14 cellular contexts compared by ENCODE assay signal in genomic region chr19:4908311-4908710, GRCh38. TPM values are rescaled to one million over a fixed set of nuclear protein-coding genes. Genes with fewer than 3 reads are reported as not detected.
DNase-seq lines count a peak whose midpoint lies in the region; ATAC-seq and TF ChIP-seq lines count a peak whose summit lies in the region.
"Had no signal": no experiment of that assay in that cellular context is flagged by ENCODE, and none has a peak within 500 bp of the region (broad histone marks: within the 10 kb centered on the region; RNA-seq: fewer than 3 reads in every experiment).

No MANE protein-coding gene starts in this region.

- H3K4me2 ChIP-seq in BLaER1 (peak overlapping the region; percentile 94), Karpas-422 (ENCODE audit: low read depth, low read length, poor library complexity, severe bottlenecking) (no peak overlapping the region)

- ATAC-seq in T-helper 17 cell (no peak), memory B cell (ENCODE audit: low read depth) (no peak), HG02884 (IDR thresholded peaks at IDR 0.05; ENCODE audit: unreplicated experiment) (no peak), HG03565 (IDR thresholded peaks at IDR 0.05; ENCODE audit: unreplicated experiment) (no peak)
- ATAC-seq: sciatic nerve had no signal

- peaks cover 32% of the 10 kb centered on the region for H3K79me2 ChIP-seq in Karpas-422 (ENCODE audit: low read length)

- H3K9me2 ChIP-seq in Karpas-422 (replicated peaks; ENCODE audit: insufficient read depth, low read length) = no peaks in the 10 kb centered on the region

- CTCF ChIA-PET in Calu3 (lab: Charles Lee) = no interaction called here

- H3K4me3 ChIP-seq in BLaER1 (peak overlapping the region; percentile 94), Karpas-422 (ENCODE audit: low read length) (no peak overlapping the region), Peyer's patch (no peak overlapping the region)

- H3K27me3 Mint-ChIP-seq in Calu3 (ENCODE audit: unreplicated experiment) = no peaks in the 10 kb centered on the region
- no peaks in the 10 kb centered on the region for H3K27me3 Mint-ChIP-seq in T-helper 17 cell
- H3K27me3 Mint-ChIP-seq in memory B cell = no peaks in the 10 kb centered on the region

- peak overlapping the region; percentile 66 for H3K4me3 Mint-ChIP-seq in Calu3 (ENCODE audit: low read depth, unreplicated experiment)
- H3K4me3 Mint-ChIP-seq in T-helper 17 cell = peak overlapping the region; percentile 73
- H3K4me3 Mint-ChIP-seq in memory B cell = peak overlapping the region; percentile 59

- TF ChIP-seq CTCF in Calu3 (IDR thresholded peaks at IDR 0.05; ENCODE audit: unreplicated experiment) (no peak), Peyer's patch (IDR thresholded peaks at IDR 0.05) (no peak)

- H3K9me3 Mint-ChIP-seq in Calu3 (ENCODE audit: low read depth, unreplicated experiment) = no peaks in the 10 kb centered on the region
- no peaks in the 10 kb centered on the region for H3K9me3 Mint-ChIP-seq in memory B cell

- BruUV-seq in Calu3 (replicated peaks; lab: Mats Ljungman, UMichigan) = no TSS peak

- H3K4me1 ChIP-seq in BLaER1 = peaks cover 62% of the 10 kb centered on the region
- peaks cover 28% of the 10 kb centered on the region for H3K4me1 ChIP-seq in Karpas-422 (ENCODE audit: low read length)
- H3K4me1 ChIP-seq in Peyer's patch = peaks cover 0 to 36% (median 24%) of the 10 kb centered on the region in 4 donors

- H3K27ac ChIP-seq in BLaER1 (peak overlapping the region; percentile 96), Karpas-422 (ENCODE audit: low read length) (no peak overlapping the region), Peyer's patch (no peak overlapping the region)
- H3K27ac ChIP-seq: coronary artery had no signal

- H3K9me3 ChIP-seq in BLaER1 (no peaks in the 10 kb centered on the region), T-helper 17 cell (ENCODE audit: control insufficient read depth, low read length, poor library complexity, severe bottlenecking) (no peaks in the 10 kb centered on the region), Karpas-422 (ENCODE audit: low read length) (no peaks in the 10 kb centered on the region), Peyer's patch (no peaks in the 10 kb centered on the region)

- H3K27me3 ChIP-seq in BLaER1 = no peaks in the 10 kb centered on the region
- H3K27me3 ChIP-seq in Karpas-422 (ENCODE audit: low read length) = no peaks in the 10 kb centered on the region
- no peaks in the 10 kb centered on the region for H3K27me3 ChIP-seq in Peyer's patch

- H3K4me1 Mint-ChIP-seq in Calu3 (ENCODE audit: low read depth, unreplicated experiment) (peaks cover 24% of the 10 kb centered on the region), T-helper 17 cell (peaks cover 16% of the 10 kb centered on the region), memory B cell (peaks cover 15% of the 10 kb centered on the region)

- intact Hi-C loops in Calu3 (cut with micrococcal nuclease; ENCODE audit: unreplicated experiment) = no loop called here

- H3K9ac ChIP-seq in BLaER1 (peak overlapping the region; percentile 99), Karpas-422 (ENCODE audit: low read length) (no peak overlapping the region)

- H3K36me3 Mint-ChIP-seq in Calu3 (ENCODE audit: insufficient read depth, unreplicated experiment) (peaks cover 26% of the 10 kb centered on the region), T-helper 17 cell (ENCODE audit: low read depth) (no peaks in the 10 kb centered on the region), memory B cell (no peaks in the 10 kb centered on the region)

- no peak overlapping the region for H3K27ac Mint-ChIP-seq in Calu3 (ENCODE audit: unreplicated experiment)
- H3K27ac Mint-ChIP-seq in T-helper 17 cell = no peak overlapping the region
- H3K27ac Mint-ChIP-seq in memory B cell = no peak overlapping the region

- H4K20me1 ChIP-seq in BLaER1 (peaks cover 29% of the 10 kb centered on the region), Karpas-422 (ENCODE audit: insufficient read depth, low read depth, low read length) (no peaks in the 10 kb centered on the region)

- no peak overlapping the region for H2AFZ ChIP-seq in Karpas-422 (ENCODE audit: low read length)

- TF ChIP-seq POLR2A in Peyer's patch (IDR thresholded peaks at IDR 0.05) = no peak

- peaks cover 30% of the 10 kb centered on the region for H3K36me3 ChIP-seq in BLaER1
- peaks cover 13% of the 10 kb centered on the region; the same call in 1 of the 2 replicates for H3K36me3 ChIP-seq in Karpas-422 (ENCODE audit: insufficient read depth, low read length)
- no peaks in the 10 kb centered on the region for H3K36me3 ChIP-seq in Peyer's patch

- no peak for DNase-seq in Calu3
- DNase-seq in T-helper 17 cell = no peak
- no peak for DNase-seq in memory B cell (ENCODE audit: low spot score in 2 of 2)
- DNase-seq in Karpas-422 = no peak
- no peak for DNase-seq in Peyer's patch
- DNase-seq: activated CD4-positive, alpha-beta T cell treated with anti-CD3 and anti-CD28 coated beads for 1 hour; NCI-H1694 treated with DMSO at 0.1 percent for 48 hours; NCI-H748 treated with DMSO at 0.1 percent for 48 hours; SHP77 treated with DMSO at 0.1 percent for 48 hours had no signal

RNA-seq across cellular contexts. Expression of gene UHRF1, which starts 1.0 kb away (rescaled TPM):
- total RNA-seq in Calu3 (2022) (41.0 and 45.2 TPM in 2 replicates), T-helper 17 cell (under 1 TPM; 0.12 to 0.34 TPM), Peyer's patch (10 to 100 TPM in 1 of 4 donors, 1 to 10 TPM in 3; 6.7 to 35.5 (median 8.0) TPM)
- total RNA-seq in Karpas-422 (2014; rRNA removed; shearing (Covaris generic); ENCODE audit: low replicate concordance) = 13.6 and 28.5 TPM in 2 replicates

RNA-seq across cellular contexts. Expression of gene ARRDC5, which starts 5.6 kb away (rescaled TPM):
- not detected in 2 replicates for total RNA-seq in Calu3 (2022)
- total RNA-seq in T-helper 17 cell = 1 to 10 TPM; 4.0 to 4.8 TPM
- total RNA-seq in Karpas-422 (2014; rRNA removed; shearing (Covaris generic); ENCODE audit: low replicate concordance) = not detected in 2 replicates
- total RNA-seq in Peyer's patch = 1 to 10 TPM in 2 of 4 donors, under 1 TPM in 1, not detected in 1; 0.76 to 8.3 (median 3.1) TPM

RNA-seq across cellular contexts. Expression of gene PLIN3, which starts 40.8 kb away (rescaled TPM):
- total RNA-seq in Calu3 (2022) (38.6 and 43.7 TPM in 2 replicates), T-helper 17 cell (10 to 100 TPM; 19.7 to 21.7 TPM), Peyer's patch (100 to 1,000 TPM in 3 of 4 donors, 10 to 100 TPM in 1; 22.3 to 150 (median 108) TPM)
- 28.7 and 68.1 TPM in 2 replicates for total RNA-seq in Karpas-422 (2014; rRNA removed; shearing (Covaris generic); ENCODE audit: low replicate concordance)

Comparison
In these comparisons a context has a peak if more than half of its experiments do, and no peak if none do; other contexts are left out.
1. RNA of gene UHRF1, which starts 1.0 kb away (total RNA-seq): 41.0 to 45.2 TPM in Calu3, 13.6 to 28.5 TPM in Karpas-422 and 6.7 to 35.5 TPM in Peyer's patch; 0.12 to 0.34 TPM in T-helper 17 cell; every median in the first group is over 4 times any median in the second.
2. Peak in every context shown above with its lines, with median percentiles within 50 percentile points of each other: H3K4me3 Mint-ChIP-seq.